24 cellular contexts compared by ENCODE assay signal in the genomic region with DNA sequence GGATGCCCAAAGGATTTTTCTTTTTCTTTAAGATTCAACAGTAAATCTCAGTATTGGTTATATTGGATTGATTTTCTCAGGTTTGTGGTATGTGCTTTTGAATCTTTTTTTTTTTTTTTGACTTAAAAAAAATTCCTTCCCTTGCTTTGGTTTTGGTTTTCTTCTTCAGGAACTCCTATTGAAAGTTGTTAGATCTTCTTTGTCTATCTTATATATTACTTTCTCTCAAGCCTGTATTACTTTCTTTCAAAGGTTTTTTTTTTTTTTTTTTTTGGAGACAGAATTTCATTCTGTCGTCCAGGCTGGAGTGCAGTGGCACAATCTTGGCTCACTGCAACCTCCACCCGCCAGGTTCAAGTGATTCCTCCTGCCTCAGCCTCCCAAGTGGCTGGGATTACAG.
"Had no signal": no experiment of that assay in that cellular context is flagged by ENCODE, and none has a peak within 500 bp of the region (broad histone marks: within the 10 kb centered on the region; RNA-seq: fewer than 3 reads in every experiment).

No MANE protein-coding gene starts in this region.

- H3K27ac ChIP-seq: stomach, suprapubic skin, testis, thoracic aorta, thyroid gland, tibial artery, tibial nerve, transverse colon, upper lobe of left lung, upper lobe of right lung, uterus, vagina had no signal

- H3K36me3 ChIP-seq: stomach, suprapubic skin, thoracic aorta, thyroid gland, tibial artery, tibial nerve, transverse colon, upper lobe of left lung, upper lobe of right lung, uterus, vagina had no signal

- H3K4me3 ChIP-seq: stomach, suprapubic skin, testis, thoracic aorta, thyroid gland, tibial artery, tibial nerve, transverse colon, upper lobe of left lung, upper lobe of right lung, uterus, vagina had no signal

- H3K9me3 ChIP-seq: testis, thyroid gland, transverse colon, vagina had no signal

- DNase-seq: stimulated activated CD4-positive, alpha-beta T cell treated with anti-CD3 and anti-CD28 coated beads, Interleukin-2, amount 100 ng/mL, for 48 hours; stimulated activated CD4-positive, alpha-beta T cell treated with anti-CD3 and anti-CD28 coated beads, Interleukin-4, amount 100 ng/mL, for 1 hour; stimulated activated CD4-positive, alpha-beta T cell treated with anti-CD3 and anti-CD28 coated beads, Interleukin-4, amount 100 ng/mL, for 24 hours; stimulated activated CD4-positive, alpha-beta T cell treated with anti-CD3 and anti-CD28 coated beads, Interleukin-4, amount 100 ng/mL, for 4 hours; stimulated activated CD8-positive, alpha-beta memory T cell treated with anti-CD3 and anti-CD28 coated beads, Interleukin-4, amount 100 ng/mL, for 48 hours; stimulated activated naive B cell treated with anti-CD40 and anti-IgM and Interleukin-4, amounts not matched to agents 10 μg/mL and 1 μg/mL and 100 μg/mL, for 72 hours; stimulated activated naive CD4-positive, alpha-beta T cell; stimulated activated naive CD4-positive, alpha-beta T cell treated with Interleukin-2 at 50 U/mL for 16 hours; stimulated activated naive CD8-positive, alpha-beta T cell treated with anti-CD3 and anti-CD28 coated beads, Interleukin-15, amount 100 ng/mL, for 72 hours; stimulated activated naive CD8-positive, alpha-beta T cell treated with anti-CD3 and anti-CD28 coated beads, Interleukin-15, Interleukin-2, amounts not matched to agents 100 U/mL and 50 U/mL, for 24 hours; stomach; substantia nigra; testis; thyroid gland; tibial artery; transverse colon; trophoblast cell; upper lobe of left lung; upper lobe of right lung; uterus had no signal

- H3K4me1 ChIP-seq: stomach, suprapubic skin, testis, thyroid gland, tibial artery, tibial nerve, transverse colon, upper lobe of left lung, upper lobe of right lung, uterus, vagina had no signal
